Comparison of ENCODE assay signal across 8 cellular contexts in the genomic region with DNA sequence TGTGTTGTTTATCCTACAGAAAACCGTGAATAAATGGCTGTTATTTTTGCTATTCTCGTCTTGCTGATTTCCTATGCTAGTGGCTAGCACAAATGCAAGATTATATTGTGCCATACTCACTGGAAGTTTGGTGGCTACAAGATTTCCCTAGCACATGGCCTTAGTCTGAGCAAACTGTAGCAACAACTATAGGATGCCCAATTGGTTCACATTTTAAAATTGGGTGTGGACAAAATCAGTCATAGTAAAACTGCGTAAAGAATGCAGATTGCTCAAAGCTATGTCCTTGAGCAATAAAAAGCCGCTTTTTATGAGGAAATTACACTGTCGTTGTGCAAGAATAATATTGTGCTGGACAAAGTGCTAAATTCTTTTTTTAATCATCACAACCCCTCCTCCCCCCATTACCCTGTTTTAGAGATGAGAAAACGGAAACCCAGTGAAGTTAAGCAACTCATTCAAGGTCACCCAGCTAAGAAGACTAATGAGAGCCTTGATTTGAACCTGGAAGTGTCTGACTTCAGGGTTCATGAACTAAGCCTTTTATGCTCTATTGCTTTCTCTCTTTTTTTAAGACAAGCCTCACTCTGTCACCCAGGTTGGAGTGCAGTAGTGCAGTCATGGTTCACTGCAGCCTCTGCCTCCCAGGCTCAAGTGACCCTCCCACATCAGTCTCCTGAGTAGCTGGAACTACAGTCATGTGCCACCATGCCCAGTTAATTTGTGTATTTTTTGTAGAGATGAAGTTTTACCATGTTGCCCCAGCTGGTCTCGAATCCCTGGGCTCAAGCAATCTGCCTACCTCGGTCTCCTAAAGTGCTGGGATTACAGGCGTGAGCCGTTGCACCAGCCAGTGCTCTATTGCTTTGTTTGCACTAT.
DNase-seq lines count a peak whose midpoint lies in the region; ATAC-seq lines count a peak whose summit lies in the region.

No MANE protein-coding gene starts in this region.

- no peaks in the 10 kb centered on the region for H3K36me3 ChIP-seq in MG63

- H3K4me3 ChIP-seq in MG63: no peak overlapping the region

- DNase-seq in CD1c-positive myeloid dendritic cell (ENCODE audit: extremely low spot score): peak; percentile 95
- peak; percentile 41 for DNase-seq in MG63
- DNase-seq in non-pigmented ciliary epithelial cell (ENCODE audit: low read depth): peak; percentile 89
- no peak for DNase-seq in cerebellar cortex (ENCODE audit: low spot score)
- DNase-seq in activated CD4-positive, CD25-positive, alpha-beta regulatory T cell (lab: John Stamatoyannopoulos, UW): no peak
- DNase-seq in central memory CD4-positive, alpha-beta T cell: no peak

- H3K27ac Mint-ChIP-seq in dendritic cell treated with granulocyte-macrophage colony-stimulating factor and Interleukin-4, amounts not matched to agents 40 ng/mL and 50 ng/mL, for 4 days: peak overlapping the region; percentile 85

- no peaks in the 10 kb centered on the region for H3K27me3 Mint-ChIP-seq in dendritic cell treated with granulocyte-macrophage colony-stimulating factor and Interleukin-4, amounts not matched to agents 40 ng/mL and 50 ng/mL, for 4 days

- intact Hi-C loops in dendritic cell treated with granulocyte-macrophage colony-stimulating factor and Interleukin-4, amounts not matched to agents 40 ng/mL and 50 ng/mL, for 4 days (cut with micrococcal nuclease): loop anchor here (5.0 kb wide), 3 partner anchors 44 to 169 kb away; partner anchors contain the start of gene SRGAP1

- H3K4me1 Mint-ChIP-seq in dendritic cell treated with granulocyte-macrophage colony-stimulating factor and Interleukin-4, amounts not matched to agents 40 ng/mL and 50 ng/mL, for 4 days (ENCODE audit: low read depth): peaks cover 46% of the 10 kb centered on the region

- no peaks in the 10 kb centered on the region for H3K9me3 ChIP-seq in MG63

- H3K9me3 Mint-ChIP-seq in dendritic cell treated with granulocyte-macrophage colony-stimulating factor and Interleukin-4, amounts not matched to agents 40 ng/mL and 50 ng/mL, for 4 days: no peaks in the 10 kb centered on the region

- peak; percentile 49 for ATAC-seq in GM21423 (IDR thresholded peaks at IDR 0.05; ENCODE audit: unreplicated experiment)

- H3K36me3 Mint-ChIP-seq in dendritic cell treated with granulocyte-macrophage colony-stimulating factor and Interleukin-4, amounts not matched to agents 40 ng/mL and 50 ng/mL, for 4 days (ENCODE audit: low read depth): no peaks in the 10 kb centered on the region

- peak overlapping the region; percentile 35 for H3K4me3 Mint-ChIP-seq in dendritic cell treated with granulocyte-macrophage colony-stimulating factor and Interleukin-4, amounts not matched to agents 40 ng/mL and 50 ng/mL, for 4 days

- no peaks in the 10 kb centered on the region for H3K27me3 ChIP-seq in MG63

Comparison
In these comparisons a context has a peak if more than half of its experiments do, and no peak if none do; other contexts are left out.
1. DNase-seq: peak in CD1c-positive myeloid dendritic cell (single experiment), MG63 (single experiment) and non-pigmented ciliary epithelial cell (single experiment); none in cerebellar cortex (single experiment), activated CD4-positive, CD25-positive, alpha-beta regulatory T cell (0 of 4) and central memory CD4-positive, alpha-beta T cell (single experiment).